In genomic region chr7:69129524-69129923, GRCh38 we compare ENCODE assay signal across 16 cellular contexts.
"Had no signal": no experiment of that assay in that cellular context is flagged by ENCODE, and none has a peak within 500 bp of the region (broad histone marks: within the 10 kb centered on the region; RNA-seq: fewer than 3 reads in every experiment).

No MANE protein-coding gene starts in this region.

- H3K9me3 ChIP-seq: heart right ventricle, ovary, right atrium auricular region had no signal

- H3K4me1 ChIP-seq: heart right ventricle, right atrium auricular region, sigmoid colon had no signal

- H3K36me3 ChIP-seq: heart right ventricle, ovary, right atrium auricular region, sigmoid colon had no signal

- H3K27ac ChIP-seq: dorsolateral prefrontal cortex, heart right ventricle, ovary, right atrium auricular region, sigmoid colon had no signal

- DNase-seq: cortex of kidney; dorsolateral prefrontal cortex; effector CD8-positive, alpha-beta T cell; heart right ventricle; hypothalamus; kidney glomerular epithelial cell; naive thymus-derived CD4-positive, alpha-beta T cell; nucleus accumbens; ovary; sigmoid colon; small intestine; stimulated activated CD4-positive, alpha-beta T cell treated with anti-CD3 and anti-CD28 coated beads, Interleukin-12 subunit alpha, Interleukin-12 subunit beta, amount 100 ng/mL, for 4 hours; stimulated activated naive CD4-positive, alpha-beta T cell treated with Interleukin-2 at 50 U/mL for 16 hours; trophoblast cell had no signal

- ATAC-seq: esophagus mucosa; heart right ventricle; naive thymus-derived CD4-positive, alpha-beta T cell had no signal

- H3K27me3 ChIP-seq: ovary, right atrium auricular region had no signal

- H3K4me3 Mint-ChIP-seq: naive thymus-derived CD4-positive, alpha-beta T cell had no signal

- H3K4me3 ChIP-seq: dorsolateral prefrontal cortex, heart right ventricle, ovary, right atrium auricular region, sigmoid colon had no signal

- H3K27ac Mint-ChIP-seq: naive thymus-derived CD4-positive, alpha-beta T cell had no signal
